15 cellular contexts compared by ENCODE assay signal in genomic region chr6:90445533-90446108, GRCh38.
DNase-seq lines count a peak whose midpoint lies in the region; ATAC-seq, FAIRE-seq and TF ChIP-seq lines count a peak whose summit lies in the region.
"Had no signal": no experiment of that assay in that cellular context is flagged by ENCODE, and none has a peak within 500 bp of the region (broad histone marks: within the 10 kb centered on the region; RNA-seq: fewer than 3 reads in every experiment).

No MANE protein-coding gene starts in this region.

- WGBS in K562 (ENCODE audit: insufficient coverage, low coverage, missing lambda C conversion rate), result 48% methylated on average over 2 of the region's 2 CpGs

- H3K36me3 Mint-ChIP-seq in activated T-cell treated with anti-CD3 and anti-CD28 coated beads, Interleukin-2, amount 50 U/mL, for 24 hours (ENCODE audit: low read depth), result no peaks in the 10 kb centered on the region
- H3K36me3 Mint-ChIP-seq: CD4-positive, alpha-beta memory T cell had no signal

- BruUV-seq in K562 (replicated peaks; lab: Mats Ljungman, UMichigan), result no TSS peak

- no peaks in the 10 kb centered on the region for H3K9me1 ChIP-seq in K562 (ENCODE audit: control insufficient read depth, insufficient read depth, low read length)

- H3K36me3 ChIP-seq in K562 (ENCODE audit: control insufficient read depth, insufficient read depth, low read length), result no peaks in the 10 kb centered on the region

- H3K27me3 ChIP-seq in K562 (ENCODE audit: control insufficient read depth in 2 of 2, insufficient read depth in 2 of 2, low read length in 2 of 2), result no peaks in the 10 kb centered on the region

- H4K20me1 ChIP-seq in K562 (replicated peaks; ENCODE audit: control insufficient read depth, insufficient read depth, low read length), result no peaks in the 10 kb centered on the region

- no peaks in the 10 kb centered on the region for H3K27me3 Mint-ChIP-seq in activated T-cell treated with anti-CD3 and anti-CD28 coated beads, Interleukin-2, amount 50 U/mL, for 24 hours
- H3K27me3 Mint-ChIP-seq: B cell had no signal

- no peak for TF ChIP-seq RAD21 in K562 (CRISPR knock-in tag; conservative IDR thresholded peaks at IDR 0.05 in 1 of 2, IDR thresholded peaks at IDR 0.05 in 1 of 2)

- no peak overlapping the region for H3K4me3 ChIP-seq in K562

- no peaks in the 10 kb centered on the region for H3K9me3 ChIP-seq in K562 (replicated peaks; ENCODE audit: control insufficient read depth, insufficient read depth, low read depth, low read length)

- peaks cover 4% of the 10 kb centered on the region for H3K9me3 Mint-ChIP-seq in activated T-cell treated with anti-CD3 and anti-CD28 coated beads, Interleukin-2, amount 50 U/mL, for 24 hours
- H3K9me3 Mint-ChIP-seq: CD4-positive, alpha-beta memory T cell had no signal

- no peak for TF ChIP-seq CTCF in K562 (IDR thresholded peaks at IDR 0.05 in 2 of 3, conservative IDR thresholded peaks at IDR 0.05 in 1 of 3; ENCODE audit: insufficient read depth in 2 of 3, low read depth in 1 of 3, low read length in 3 of 3)

- peak overlapping the region; percentile 92 for H3K27ac Mint-ChIP-seq in activated T-cell treated with anti-CD3 and anti-CD28 coated beads, Interleukin-2, amount 50 U/mL, for 24 hours
- H3K27ac Mint-ChIP-seq: B cell; CD4-positive, alpha-beta memory T cell had no signal

- FAIRE-seq in K562 (lab: Jason Lieb, UNC), result peak; percentile 48
- FAIRE-seq: D721Med, GM12892, HepG2 had no signal

- no peaks in the 10 kb centered on the region for H3K79me2 ChIP-seq in K562 (ENCODE audit: control insufficient read depth, insufficient read depth, low read length)

- no peak for DNase-seq in activated T-cell treated with anti-CD3 and anti-CD28 coated beads, Interleukin-2, amount 50 U/mL, for 24 hours
- DNase-seq in activated T-cell treated with anti-CD3 and anti-CD28 coated beads for 4 hours (no peak), K562 (ENCODE audit: extremely low read depth in 1 of 4, low spot score in 3 of 4) (no peak), HCEC 1CT (no peak), cerebellar cortex (ENCODE audit: low spot score) (no peak)
- peak; percentile 7 for DNase-seq in stimulated activated naive CD4-positive, alpha-beta T cell treated with Interleukin-2 at 50 U/mL for 16 hours (lab: John Stamatoyannopoulos, UW)
- DNase-seq in stimulated activated naive CD4-positive, alpha-beta T cell (lab: John Stamatoyannopoulos, UW), result no peak
- DNase-seq: CD4-positive, alpha-beta memory T cell; GDM1; H7; NCI-H187 treated with DMSO at 0.1 percent for 48 hours had no signal

- no peak for ATAC-seq in K562
- ATAC-seq: HepG2 had no signal

- CTCF ChIA-PET in K562 (lab: Yijun Ruan, JAX; ENCODE audit: low intra/inter-chr PET ratio), result no interaction called here

- no peak overlapping the region for H3K9ac ChIP-seq in K562 (ENCODE audit: insufficient read depth in 1 of 2, low read depth in 2 of 2, low read length in 2 of 2)

- TF ChIP-seq POLR2A in K562 (conservative IDR thresholded peaks at IDR 0.05), result no peak

- H3K4me1 ChIP-seq in K562 (replicated peaks in 1 of 2; ENCODE audit: control insufficient read depth in 2 of 2, insufficient read depth in 2 of 2, low read length in 2 of 2), result peaks cover 0 to 2% of the 10 kb centered on the region in 2 experiments; a peak in 2 of 5 replicates

- POLR2A ChIA-PET in K562 (lab: Yijun Ruan, JAX), result interaction anchor here (0.6 kb wide), 1 partner anchor 25 kb away, joined by 6 read pairs; no protein-coding TSS in a partner anchor

- peaks cover 57% of the 10 kb centered on the region for H3K4me1 Mint-ChIP-seq in activated T-cell treated with anti-CD3 and anti-CD28 coated beads, Interleukin-2, amount 50 U/mL, for 24 hours (ENCODE audit: low read depth)
- H3K4me1 Mint-ChIP-seq: B cell had no signal

- peak overlapping the region; percentile 12 for H3K4me3 Mint-ChIP-seq in activated T-cell treated with anti-CD3 and anti-CD28 coated beads, Interleukin-2, amount 50 U/mL, for 24 hours
- H3K4me3 Mint-ChIP-seq: B cell; CD4-positive, alpha-beta memory T cell had no signal

- H2AFZ ChIP-seq in K562 (ENCODE audit: low read depth, low read length), result no peak overlapping the region

- TF ChIP-seq EP300 in K562 (IDR thresholded peaks at IDR 0.05; ENCODE audit: low read length), result no peak

- H3K4me2 ChIP-seq in K562 (ENCODE audit: insufficient read depth, low read length), result no peak overlapping the region

- no peak overlapping the region for H3K27ac ChIP-seq in K562 (ENCODE audit: extremely low read depth, low read depth, low read length)

- in situ Hi-C loops in K562 (cut with MboI), result no loop called here

- intact Hi-C loops in K562 (cut with micrococcal nuclease), result no loop called here

TF ChIP-seq in K562, 482 proteins besides CTCF, POLR2A, EP300 and RAD21:
- TF ChIP-seq ZNF24 (IDR thresholded peaks at IDR 0.05), result no peak
- no peak for TF ChIP-seq ZBTB43 (CRISPR knock-in tag; IDR thresholded peaks at IDR 0.05)
- no peak for TF ChIP-seq SLC30A9 (CRISPR knock-in tag; IDR thresholded peaks at IDR 0.05)
- no peak for TF ChIP-seq ARID4B (CRISPR knock-in tag; IDR thresholded peaks at IDR 0.05)
- no peak for TF ChIP-seq CREBBP (IDR thresholded peaks at IDR 0.05; ENCODE audit: low read depth, low read length)
- no peak for TF ChIP-seq MLLT1 (IDR thresholded peaks at IDR 0.05)
- TF ChIP-seq ZNF785 (CRISPR knock-in tag; IDR thresholded peaks at IDR 0.05), result no peak
